Comparison of ENCODE assay signal across 1 cellular context in the genomic region with DNA sequence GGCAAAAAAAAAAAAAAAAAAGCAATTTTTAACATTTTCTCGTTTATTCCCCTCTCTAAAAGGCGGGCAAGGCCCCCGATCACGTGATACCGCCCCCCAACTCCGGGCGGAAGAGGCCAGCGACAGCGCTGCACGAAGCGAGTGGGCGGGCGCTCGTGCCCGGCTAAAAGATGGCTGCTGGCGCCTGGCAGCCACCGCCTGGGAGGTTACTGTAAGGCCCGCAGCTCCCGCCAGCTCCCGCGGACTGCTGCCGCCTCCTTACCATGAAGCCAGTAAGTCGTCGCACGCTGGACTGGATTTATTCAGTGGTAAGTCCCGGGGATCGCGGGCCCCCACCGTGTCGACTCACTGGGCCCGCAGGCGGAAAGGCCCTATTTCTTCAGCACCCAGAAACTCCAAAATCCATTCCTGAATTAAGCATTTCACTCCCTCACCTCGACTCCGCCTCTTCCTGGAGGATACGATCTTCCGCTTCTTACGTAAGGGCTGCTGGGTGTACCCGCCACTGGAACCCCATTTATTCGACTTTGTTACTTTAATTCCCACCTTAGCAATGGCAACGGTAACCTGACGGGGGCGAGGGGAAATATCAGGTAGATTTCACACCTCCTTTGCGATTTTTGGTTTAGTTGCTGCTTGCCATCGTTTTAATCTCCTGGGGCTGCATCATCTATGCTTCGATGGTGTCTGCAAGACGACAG.
TF ChIP-seq lines count a peak whose summit lies in the region.

A gene with protein sequence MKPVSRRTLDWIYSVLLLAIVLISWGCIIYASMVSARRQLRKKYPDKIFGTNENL (plus strand): TSS at position 156 of the 701 bp plus-strand sequence. CDS start 108 bp downstream, at position 264.
A gene (minus strand): TSS at position 415 of the 701 bp plus-strand sequence. CDS start 150 bp downstream, at position 265.

TF ChIP-seq in WTC11, 78 proteins besides CTCF, POLR2A, EP300 and RAD21 (continued from another document and continues in another):
- TF ChIP-seq, protein P1, sequence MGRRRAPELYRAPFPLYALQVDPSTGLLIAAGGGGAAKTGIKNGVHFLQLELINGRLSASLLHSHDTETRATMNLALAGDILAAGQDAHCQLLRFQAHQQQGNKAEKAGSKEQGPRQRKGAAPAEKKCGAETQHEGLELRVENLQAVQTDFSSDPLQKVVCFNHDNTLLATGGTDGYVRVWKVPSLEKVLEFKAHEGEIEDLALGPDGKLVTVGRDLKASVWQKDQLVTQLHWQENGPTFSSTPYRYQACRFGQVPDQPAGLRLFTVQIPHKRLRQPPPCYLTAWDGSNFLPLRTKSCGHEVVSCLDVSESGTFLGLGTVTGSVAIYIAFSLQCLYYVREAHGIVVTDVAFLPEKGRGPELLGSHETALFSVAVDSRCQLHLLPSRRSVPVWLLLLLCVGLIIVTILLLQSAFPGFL (CRISPR knock-in tag; IDR thresholded peaks at IDR 0.05; ENCODE audit: borderline replicate concordance), result no peak
- TF ChIP-seq, protein P2, sequence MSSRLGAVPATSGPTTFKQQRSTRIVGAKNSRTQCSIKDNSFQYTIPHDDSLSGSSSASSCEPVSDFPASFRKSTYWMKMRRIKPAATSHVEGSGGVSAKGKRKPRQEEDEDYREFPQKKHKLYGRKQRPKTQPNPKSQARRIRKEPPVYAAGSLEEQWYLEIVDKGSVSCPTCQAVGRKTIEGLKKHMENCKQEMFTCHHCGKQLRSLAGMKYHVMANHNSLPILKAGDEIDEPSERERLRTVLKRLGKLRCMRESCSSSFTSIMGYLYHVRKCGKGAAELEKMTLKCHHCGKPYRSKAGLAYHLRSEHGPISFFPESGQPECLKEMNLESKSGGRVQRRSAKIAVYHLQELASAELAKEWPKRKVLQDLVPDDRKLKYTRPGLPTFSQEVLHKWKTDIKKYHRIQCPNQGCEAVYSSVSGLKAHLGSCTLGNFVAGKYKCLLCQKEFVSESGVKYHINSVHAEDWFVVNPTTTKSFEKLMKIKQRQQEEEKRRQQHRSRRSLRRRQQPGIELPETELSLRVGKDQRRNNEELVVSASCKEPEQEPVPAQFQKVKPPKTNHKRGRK (CRISPR knock-in tag; IDR thresholded peaks at IDR 0.05; ENCODE audit: borderline replicate concordance), result no peak
- TF ChIP-seq ZNF396 (CRISPR knock-in tag; IDR thresholded peaks at IDR 0.05; ENCODE audit: borderline replicate concordance), result no peak
- no peak for TF ChIP-seq ELF4 (CRISPR knock-in tag; IDR thresholded peaks at IDR 0.05; ENCODE audit: low read depth)
- peak; percentile 51; the same call in 1 of the 2 replicates for TF ChIP-seq SMAD3 (CRISPR knock-in tag; IDR thresholded peaks at IDR 0.05; ENCODE audit: borderline replicate concordance)
- TF ChIP-seq ZBTB21 (CRISPR knock-in tag; IDR thresholded peaks at IDR 0.05; ENCODE audit: borderline replicate concordance), result no peak
- peak; percentile 83 for TF ChIP-seq ETV6 (CRISPR knock-in tag; IDR thresholded peaks at IDR 0.05)
- TF ChIP-seq RORB (CRISPR knock-in tag; IDR thresholded peaks at IDR 0.05), result no peak
- TF ChIP-seq GRHL2 (CRISPR knock-in tag; IDR thresholded peaks at IDR 0.05; ENCODE audit: insufficient replicate concordance, severe bottlenecking), result no peak
- TF ChIP-seq, protein P3, sequence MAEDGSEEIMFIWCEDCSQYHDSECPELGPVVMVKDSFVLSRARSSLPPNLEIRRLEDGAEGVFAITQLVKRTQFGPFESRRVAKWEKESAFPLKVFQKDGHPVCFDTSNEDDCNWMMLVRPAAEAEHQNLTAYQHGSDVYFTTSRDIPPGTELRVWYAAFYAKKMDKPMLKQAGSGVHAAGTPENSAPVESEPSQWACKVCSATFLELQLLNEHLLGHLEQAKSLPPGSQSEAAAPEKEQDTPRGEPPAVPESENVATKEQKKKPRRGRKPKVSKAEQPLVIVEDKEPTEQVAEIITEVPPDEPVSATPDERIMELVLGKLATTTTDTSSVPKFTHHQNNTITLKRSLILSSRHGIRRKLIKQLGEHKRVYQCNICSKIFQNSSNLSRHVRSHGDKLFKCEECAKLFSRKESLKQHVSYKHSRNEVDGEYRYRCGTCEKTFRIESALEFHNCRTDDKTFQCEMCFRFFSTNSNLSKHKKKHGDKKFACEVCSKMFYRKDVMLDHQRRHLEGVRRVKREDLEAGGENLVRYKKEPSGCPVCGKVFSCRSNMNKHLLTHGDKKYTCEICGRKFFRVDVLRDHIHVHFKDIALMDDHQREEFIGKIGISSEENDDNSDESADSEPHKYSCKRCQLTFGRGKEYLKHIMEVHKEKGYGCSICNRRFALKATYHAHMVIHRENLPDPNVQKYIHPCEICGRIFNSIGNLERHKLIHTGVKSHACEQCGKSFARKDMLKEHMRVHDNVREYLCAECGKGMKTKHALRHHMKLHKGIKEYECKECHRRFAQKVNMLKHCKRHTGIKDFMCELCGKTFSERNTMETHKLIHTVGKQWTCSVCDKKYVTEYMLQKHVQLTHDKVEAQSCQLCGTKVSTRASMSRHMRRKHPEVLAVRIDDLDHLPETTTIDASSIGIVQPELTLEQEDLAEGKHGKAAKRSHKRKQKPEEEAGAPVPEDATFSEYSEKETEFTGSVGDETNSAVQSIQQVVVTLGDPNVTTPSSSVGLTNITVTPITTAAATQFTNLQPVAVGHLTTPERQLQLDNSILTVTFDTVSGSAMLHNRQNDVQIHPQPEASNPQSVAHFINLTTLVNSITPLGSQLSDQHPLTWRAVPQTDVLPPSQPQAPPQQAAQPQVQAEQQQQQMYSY (CRISPR knock-in tag; IDR thresholded peaks at IDR 0.05), result peak; percentile 32; the same call in 1 of the 2 replicates
- 0 out of 2 replicates have a peak, but pooled peaks have one; percentile 62 for TF ChIP-seq TP53 (CRISPR knock-in tag; IDR thresholded peaks at IDR 0.05)
- TF ChIP-seq CREM (CRISPR knock-in tag; IDR thresholded peaks at IDR 0.05), result 0 out of 2 replicates have a peak, but pooled peaks have one; percentile 68
- TF ChIP-seq, protein P4, sequence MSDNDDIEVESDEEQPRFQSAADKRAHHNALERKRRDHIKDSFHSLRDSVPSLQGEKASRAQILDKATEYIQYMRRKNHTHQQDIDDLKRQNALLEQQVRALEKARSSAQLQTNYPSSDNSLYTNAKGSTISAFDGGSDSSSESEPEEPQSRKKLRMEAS (CRISPR knock-in tag; IDR thresholded peaks at IDR 0.05), result peak; percentile 60; the same call in 1 of the 2 replicates
- TF ChIP-seq MYBL2 (CRISPR knock-in tag; IDR thresholded peaks at IDR 0.05), result no peak
- no peak for TF ChIP-seq NR3C1 (CRISPR knock-in tag; conservative IDR thresholded peaks at IDR 0.05; ENCODE audit: low read depth)
- no peak for TF ChIP-seq PRRX2 (CRISPR knock-in tag; IDR thresholded peaks at IDR 0.05)
- TF ChIP-seq, protein P5, sequence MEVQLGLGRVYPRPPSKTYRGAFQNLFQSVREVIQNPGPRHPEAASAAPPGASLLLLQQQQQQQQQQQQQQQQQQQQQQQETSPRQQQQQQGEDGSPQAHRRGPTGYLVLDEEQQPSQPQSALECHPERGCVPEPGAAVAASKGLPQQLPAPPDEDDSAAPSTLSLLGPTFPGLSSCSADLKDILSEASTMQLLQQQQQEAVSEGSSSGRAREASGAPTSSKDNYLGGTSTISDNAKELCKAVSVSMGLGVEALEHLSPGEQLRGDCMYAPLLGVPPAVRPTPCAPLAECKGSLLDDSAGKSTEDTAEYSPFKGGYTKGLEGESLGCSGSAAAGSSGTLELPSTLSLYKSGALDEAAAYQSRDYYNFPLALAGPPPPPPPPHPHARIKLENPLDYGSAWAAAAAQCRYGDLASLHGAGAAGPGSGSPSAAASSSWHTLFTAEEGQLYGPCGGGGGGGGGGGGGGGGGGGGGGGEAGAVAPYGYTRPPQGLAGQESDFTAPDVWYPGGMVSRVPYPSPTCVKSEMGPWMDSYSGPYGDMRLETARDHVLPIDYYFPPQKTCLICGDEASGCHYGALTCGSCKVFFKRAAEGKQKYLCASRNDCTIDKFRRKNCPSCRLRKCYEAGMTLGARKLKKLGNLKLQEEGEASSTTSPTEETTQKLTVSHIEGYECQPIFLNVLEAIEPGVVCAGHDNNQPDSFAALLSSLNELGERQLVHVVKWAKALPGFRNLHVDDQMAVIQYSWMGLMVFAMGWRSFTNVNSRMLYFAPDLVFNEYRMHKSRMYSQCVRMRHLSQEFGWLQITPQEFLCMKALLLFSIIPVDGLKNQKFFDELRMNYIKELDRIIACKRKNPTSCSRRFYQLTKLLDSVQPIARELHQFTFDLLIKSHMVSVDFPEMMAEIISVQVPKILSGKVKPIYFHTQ (CRISPR knock-in tag; IDR thresholded peaks at IDR 0.05), result peak; percentile 18; the same call in 1 of the 2 replicates
- TF ChIP-seq, protein P6, sequence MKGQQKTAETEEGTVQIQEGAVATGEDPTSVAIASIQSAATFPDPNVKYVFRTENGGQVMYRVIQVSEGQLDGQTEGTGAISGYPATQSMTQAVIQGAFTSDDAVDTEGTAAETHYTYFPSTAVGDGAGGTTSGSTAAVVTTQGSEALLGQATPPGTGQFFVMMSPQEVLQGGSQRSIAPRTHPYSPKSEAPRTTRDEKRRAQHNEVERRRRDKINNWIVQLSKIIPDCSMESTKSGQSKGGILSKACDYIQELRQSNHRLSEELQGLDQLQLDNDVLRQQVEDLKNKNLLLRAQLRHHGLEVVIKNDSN (CRISPR knock-in tag; IDR thresholded peaks at IDR 0.05), result peak; percentile 94
- 0 out of 2 replicates have a peak, but pooled peaks have one; percentile 36 for TF ChIP-seq JUN (CRISPR knock-in tag; IDR thresholded peaks at IDR 0.05)
- 0 out of 2 replicates have a peak, but pooled peaks have one; percentile 15 for TF ChIP-seq NFYB (CRISPR knock-in tag; conservative IDR thresholded peaks at IDR 0.05; ENCODE audit: low read depth)
- TF ChIP-seq, protein P7, sequence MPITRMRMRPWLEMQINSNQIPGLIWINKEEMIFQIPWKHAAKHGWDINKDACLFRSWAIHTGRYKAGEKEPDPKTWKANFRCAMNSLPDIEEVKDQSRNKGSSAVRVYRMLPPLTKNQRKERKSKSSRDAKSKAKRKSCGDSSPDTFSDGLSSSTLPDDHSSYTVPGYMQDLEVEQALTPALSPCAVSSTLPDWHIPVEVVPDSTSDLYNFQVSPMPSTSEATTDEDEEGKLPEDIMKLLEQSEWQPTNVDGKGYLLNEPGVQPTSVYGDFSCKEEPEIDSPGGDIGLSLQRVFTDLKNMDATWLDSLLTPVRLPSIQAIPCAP (CRISPR knock-in tag; IDR thresholded peaks at IDR 0.05), result 0 out of 2 replicates have a peak, but pooled peaks have one; percentile 57
- TF ChIP-seq, protein P8, sequence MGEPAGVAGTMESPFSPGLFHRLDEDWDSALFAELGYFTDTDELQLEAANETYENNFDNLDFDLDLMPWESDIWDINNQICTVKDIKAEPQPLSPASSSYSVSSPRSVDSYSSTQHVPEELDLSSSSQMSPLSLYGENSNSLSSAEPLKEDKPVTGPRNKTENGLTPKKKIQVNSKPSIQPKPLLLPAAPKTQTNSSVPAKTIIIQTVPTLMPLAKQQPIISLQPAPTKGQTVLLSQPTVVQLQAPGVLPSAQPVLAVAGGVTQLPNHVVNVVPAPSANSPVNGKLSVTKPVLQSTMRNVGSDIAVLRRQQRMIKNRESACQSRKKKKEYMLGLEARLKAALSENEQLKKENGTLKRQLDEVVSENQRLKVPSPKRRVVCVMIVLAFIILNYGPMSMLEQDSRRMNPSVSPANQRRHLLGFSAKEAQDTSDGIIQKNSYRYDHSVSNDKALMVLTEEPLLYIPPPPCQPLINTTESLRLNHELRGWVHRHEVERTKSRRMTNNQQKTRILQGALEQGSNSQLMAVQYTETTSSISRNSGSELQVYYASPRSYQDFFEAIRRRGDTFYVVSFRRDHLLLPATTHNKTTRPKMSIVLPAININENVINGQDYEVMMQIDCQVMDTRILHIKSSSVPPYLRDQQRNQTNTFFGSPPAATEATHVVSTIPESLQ (CRISPR knock-in tag; IDR thresholded peaks at IDR 0.05), result no peak
- no peak for TF ChIP-seq RELA (CRISPR knock-in tag; IDR thresholded peaks at IDR 0.05; ENCODE audit: borderline replicate concordance)
- no peak for TF ChIP-seq IRF2 (CRISPR knock-in tag; IDR thresholded peaks at IDR 0.05; ENCODE audit: borderline replicate concordance, low read depth)
- no peak for TF ChIP-seq NR2C2 (CRISPR knock-in tag; IDR thresholded peaks at IDR 0.05)
- TF ChIP-seq, protein P9, sequence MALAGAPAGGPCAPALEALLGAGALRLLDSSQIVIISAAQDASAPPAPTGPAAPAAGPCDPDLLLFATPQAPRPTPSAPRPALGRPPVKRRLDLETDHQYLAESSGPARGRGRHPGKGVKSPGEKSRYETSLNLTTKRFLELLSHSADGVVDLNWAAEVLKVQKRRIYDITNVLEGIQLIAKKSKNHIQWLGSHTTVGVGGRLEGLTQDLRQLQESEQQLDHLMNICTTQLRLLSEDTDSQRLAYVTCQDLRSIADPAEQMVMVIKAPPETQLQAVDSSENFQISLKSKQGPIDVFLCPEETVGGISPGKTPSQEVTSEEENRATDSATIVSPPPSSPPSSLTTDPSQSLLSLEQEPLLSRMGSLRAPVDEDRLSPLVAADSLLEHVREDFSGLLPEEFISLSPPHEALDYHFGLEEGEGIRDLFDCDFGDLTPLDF (CRISPR knock-in tag; IDR thresholded peaks at IDR 0.05), result no peak
- TF ChIP-seq, protein P10, sequence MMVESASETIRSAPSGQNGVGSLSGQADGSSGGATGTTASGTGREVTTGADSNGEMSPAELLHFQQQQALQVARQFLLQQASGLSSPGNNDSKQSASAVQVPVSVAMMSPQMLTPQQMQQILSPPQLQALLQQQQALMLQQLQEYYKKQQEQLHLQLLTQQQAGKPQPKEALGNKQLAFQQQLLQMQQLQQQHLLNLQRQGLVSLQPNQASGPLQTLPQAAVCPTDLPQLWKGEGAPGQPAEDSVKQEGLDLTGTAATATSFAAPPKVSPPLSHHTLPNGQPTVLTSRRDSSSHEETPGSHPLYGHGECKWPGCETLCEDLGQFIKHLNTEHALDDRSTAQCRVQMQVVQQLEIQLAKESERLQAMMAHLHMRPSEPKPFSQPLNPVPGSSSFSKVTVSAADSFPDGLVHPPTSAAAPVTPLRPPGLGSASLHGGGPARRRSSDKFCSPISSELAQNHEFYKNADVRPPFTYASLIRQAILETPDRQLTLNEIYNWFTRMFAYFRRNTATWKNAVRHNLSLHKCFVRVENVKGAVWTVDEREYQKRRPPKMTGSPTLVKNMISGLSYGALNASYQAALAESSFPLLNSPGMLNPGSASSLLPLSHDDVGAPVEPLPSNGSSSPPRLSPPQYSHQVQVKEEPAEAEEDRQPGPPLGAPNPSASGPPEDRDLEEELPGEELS (CRISPR knock-in tag; IDR thresholded peaks at IDR 0.05), result peak; percentile 68; the same call in 1 of the 2 replicates
